In genomic region chr2:65586516-65586915, GRCh38 we compare ENCODE assay signal across 34 cellular contexts.
"Had no signal": no experiment of that assay in that cellular context is flagged by ENCODE, and none has a peak within 500 bp of the region (broad histone marks: within the 10 kb centered on the region; RNA-seq: fewer than 3 reads in every experiment).

No MANE protein-coding gene starts in this region.

- H3K27me3 Mint-ChIP-seq: activated B cell treated with CpG ODN at 0.5 μM for 24 hours had no signal

- H3K36me3 ChIP-seq: adrenal gland, ascending aorta, brain microvascular endothelial cell, esophagus squamous epithelium, gastroesophageal sphincter, WERI-Rb-1 had no signal

- H3K27me3 ChIP-seq: adrenal gland, ascending aorta, brain microvascular endothelial cell, dorsolateral prefrontal cortex, esophagus squamous epithelium, gastroesophageal sphincter had no signal

- H3K27ac Mint-ChIP-seq: activated B cell treated with CpG ODN at 0.5 μM for 24 hours; activated CD4-positive, alpha-beta memory T cell treated with anti-CD3 and anti-CD28 coated beads for 36 hours; activated CD4-positive, alpha-beta T cell treated with anti-CD3 and anti-CD28 coated beads, Interleukin-2, amount 10 ng/mL, durations not matched to agents 24 days and 14 days; activated CD8-positive, alpha-beta memory T cell treated with anti-CD3 and anti-CD28 coated beads, Interleukin-2, amount 10 ng/mL, durations not matched to agents 7 days and 5 days; activated CD8-positive, alpha-beta T cell treated with anti-CD3 and anti-CD28 coated beads, Interleukin-2, amount 10 ng/mL, durations not matched to agents 7 days and 5 days; activated naive CD4-positive, alpha-beta T cell treated with anti-CD3 and anti-CD28 coated beads for 36 hours; activated naive CD4-positive, alpha-beta T cell treated with anti-CD3 and anti-CD28 coated beads, Interleukin-2, amount 50 U/mL, for 24 hours; activated naive CD8-positive, alpha-beta T cell treated with anti-CD3 and anti-CD28 coated beads for 36 hours; activated naive CD8-positive, alpha-beta T cell treated with anti-CD3 and anti-CD28 coated beads, Interleukin-2, amount 50 U/mL, for 24 hours; activated T-helper 1 cell treated with anti-CD3 and anti-CD28 coated beads, Interleukin-12 subunit alpha, Interleukin-12 subunit beta, Interleukin-2, Interleukin-4 antibody, amounts not matched to agents 30 ng/mL and 10 ng/mL and 1 ng/mL, durations not matched to agents 14 hours and 24 hours and 36 hours; activated T-helper 2 cell treated with anti-CD3 and anti-CD28 coated beads, Interferon-gamma antibody, Interleukin-2, Interleukin-4, amounts not matched to agents 10 μg/mL and 5 μg/mL and 100 μg/mL, durations not matched to agents 14 hours and 24 hours and 36 hours; dendritic cell treated with granulocyte-macrophage colony-stimulating factor and Interleukin-4, amounts not matched to agents 40 ng/mL and 50 ng/mL, for 4 days; T-helper 17 cell; T-helper 2 cell treated with Interferon-gamma antibody and Interleukin-4, amounts not matched to agents 5 μg/mL and 100 μg/mL, for 36 hours had no signal

- FAIRE-seq: bronchial epithelial cell, endothelial cell of umbilical vein had no signal

- H3K4me3 Mint-ChIP-seq: activated B cell treated with CpG ODN at 0.5 μM for 24 hours; activated CD4-positive, alpha-beta memory T cell treated with anti-CD3 and anti-CD28 coated beads for 36 hours; activated CD4-positive, alpha-beta T cell treated with anti-CD3 and anti-CD28 coated beads, Interleukin-2, amount 10 ng/mL, durations not matched to agents 24 days and 14 days; activated CD8-positive, alpha-beta memory T cell treated with anti-CD3 and anti-CD28 coated beads, Interleukin-2, amount 10 ng/mL, durations not matched to agents 7 days and 5 days; activated CD8-positive, alpha-beta T cell treated with anti-CD3 and anti-CD28 coated beads, Interleukin-2, amount 10 ng/mL, durations not matched to agents 7 days and 5 days; activated naive CD4-positive, alpha-beta T cell treated with anti-CD3 and anti-CD28 coated beads for 36 hours; activated naive CD4-positive, alpha-beta T cell treated with anti-CD3 and anti-CD28 coated beads, Interleukin-2, amount 50 U/mL, for 24 hours; activated naive CD8-positive, alpha-beta T cell treated with anti-CD3 and anti-CD28 coated beads for 36 hours; activated naive CD8-positive, alpha-beta T cell treated with anti-CD3 and anti-CD28 coated beads, Interleukin-2, amount 50 U/mL, for 24 hours; activated T-helper 1 cell treated with anti-CD3 and anti-CD28 coated beads, Interleukin-12 subunit alpha, Interleukin-12 subunit beta, Interleukin-2, Interleukin-4 antibody, amounts not matched to agents 30 ng/mL and 10 ng/mL and 1 ng/mL, durations not matched to agents 14 hours and 24 hours and 36 hours; central memory CD8-positive, alpha-beta T cell; dendritic cell treated with granulocyte-macrophage colony-stimulating factor and Interleukin-4, amounts not matched to agents 40 ng/mL and 50 ng/mL, for 4 days; T-helper 17 cell; T-helper 2 cell treated with Interferon-gamma antibody and Interleukin-4, amounts not matched to agents 5 μg/mL and 100 μg/mL, for 36 hours had no signal

- H3K9me3 ChIP-seq: adrenal gland, ascending aorta, esophagus squamous epithelium had no signal

- H3K4me1 Mint-ChIP-seq: activated B cell treated with CpG ODN at 0.5 μM for 24 hours; activated CD4-positive, alpha-beta T cell treated with anti-CD3 and anti-CD28 coated beads, Interleukin-2, amount 10 ng/mL, durations not matched to agents 24 days and 14 days; activated CD8-positive, alpha-beta memory T cell treated with anti-CD3 and anti-CD28 coated beads, Interleukin-2, amount 10 ng/mL, durations not matched to agents 7 days and 5 days; activated naive CD4-positive, alpha-beta T cell treated with anti-CD3 and anti-CD28 coated beads, Interleukin-2, amount 50 U/mL, for 24 hours; activated naive CD8-positive, alpha-beta T cell treated with anti-CD3 and anti-CD28 coated beads for 36 hours; activated naive CD8-positive, alpha-beta T cell treated with anti-CD3 and anti-CD28 coated beads, Interleukin-2, amount 50 U/mL, for 24 hours; central memory CD8-positive, alpha-beta T cell; T-helper 17 cell had no signal

- H3K4me3 ChIP-seq: adrenal gland, ascending aorta, coronary artery, dorsolateral prefrontal cortex, esophagus squamous epithelium, gastroesophageal sphincter had no signal

- H3K36me3 Mint-ChIP-seq: activated CD4-positive, alpha-beta memory T cell treated with anti-CD3 and anti-CD28 coated beads for 36 hours; activated CD8-positive, alpha-beta memory T cell treated with anti-CD3 and anti-CD28 coated beads, Interleukin-2, amount 10 ng/mL, durations not matched to agents 7 days and 5 days; activated naive CD4-positive, alpha-beta T cell treated with anti-CD3 and anti-CD28 coated beads, Interleukin-2, amount 50 U/mL, for 24 hours; activated naive CD8-positive, alpha-beta T cell treated with anti-CD3 and anti-CD28 coated beads for 36 hours had no signal

- H3K9me3 Mint-ChIP-seq: activated CD4-positive, alpha-beta memory T cell treated with anti-CD3 and anti-CD28 coated beads for 36 hours; activated CD4-positive, alpha-beta T cell treated with anti-CD3 and anti-CD28 coated beads, Interleukin-2, amount 10 ng/mL, durations not matched to agents 24 days and 14 days; activated naive CD4-positive, alpha-beta T cell treated with anti-CD3 and anti-CD28 coated beads, Interleukin-2, amount 50 U/mL, for 24 hours; activated naive CD8-positive, alpha-beta T cell treated with anti-CD3 and anti-CD28 coated beads for 36 hours; activated naive CD8-positive, alpha-beta T cell treated with anti-CD3 and anti-CD28 coated beads, Interleukin-2, amount 50 U/mL, for 24 hours; activated T-helper 1 cell treated with anti-CD3 and anti-CD28 coated beads, Interleukin-12 subunit alpha, Interleukin-12 subunit beta, Interleukin-2, Interleukin-4 antibody, amounts not matched to agents 30 ng/mL and 10 ng/mL and 1 ng/mL, durations not matched to agents 14 hours and 24 hours and 36 hours; activated T-helper 2 cell treated with anti-CD3 and anti-CD28 coated beads, Interferon-gamma antibody, Interleukin-2, Interleukin-4, amounts not matched to agents 10 μg/mL and 5 μg/mL and 100 μg/mL, durations not matched to agents 14 hours and 24 hours and 36 hours; central memory CD8-positive, alpha-beta T cell; dendritic cell treated with granulocyte-macrophage colony-stimulating factor and Interleukin-4, amounts not matched to agents 40 ng/mL and 50 ng/mL, for 4 days; T-helper 2 cell treated with Interferon-gamma antibody and Interleukin-4, amounts not matched to agents 5 μg/mL and 100 μg/mL, for 36 hours had no signal

- H3K27ac ChIP-seq: adrenal gland, ascending aorta, brain microvascular endothelial cell, coronary artery, dorsolateral prefrontal cortex, epithelial cell of prostate, esophagus squamous epithelium, gastroesophageal sphincter, WERI-Rb-1 had no signal

- H3K4me1 ChIP-seq: adrenal gland, ascending aorta, esophagus squamous epithelium, gastroesophageal sphincter had no signal

- DNase-seq: activated B cell treated with CpG ODN at 0.5 μM for 24 hours; activated CD4-positive, alpha-beta memory T cell treated with anti-CD3 and anti-CD28 coated beads for 36 hours; activated CD4-positive, alpha-beta T cell treated with anti-CD3 and anti-CD28 coated beads, Interleukin-2, amount 10 ng/mL, durations not matched to agents 24 days and 14 days; activated CD8-positive, alpha-beta memory T cell treated with anti-CD3 and anti-CD28 coated beads, Interleukin-2, amount 10 ng/mL, durations not matched to agents 7 days and 5 days; activated CD8-positive, alpha-beta memory T cell treated with anti-CD3 and anti-CD28 coated beads, Interleukin-2, amount 50 U/mL, for 4 hours; activated CD8-positive, alpha-beta T cell treated with anti-CD3 and anti-CD28 coated beads, Interleukin-2, amount 10 ng/mL, durations not matched to agents 7 days and 5 days; activated effector memory CD4-positive, alpha-beta T cell treated with anti-CD3 and anti-CD28 coated beads, Interleukin-2, amount 50 U/mL, for 16 hours; activated naive CD4-positive, alpha-beta T cell treated with anti-CD3 and anti-CD28 coated beads for 36 hours; activated naive CD8-positive, alpha-beta T cell treated with anti-CD3 and anti-CD28 coated beads for 36 hours; activated naive CD8-positive, alpha-beta T cell treated with anti-CD3 and anti-CD28 coated beads, Interleukin-2, amount 50 U/mL, for 24 hours; activated T-cell treated with anti-CD3 and anti-CD28 coated beads, Interleukin-2, amount 50 U/mL, for 1 hour; activated T-cell treated with anti-CD3 and anti-CD28 coated beads, Interleukin-2, amount 50 U/mL, for 48 hours; adrenal gland; brain microvascular endothelial cell; dorsolateral prefrontal cortex; effector memory CD4-positive, alpha-beta T cell; esophagus squamous epithelium; foreskin melanocyte; T-helper 1 cell; T-helper 17 cell; T1000; WERI-Rb-1 had no signal
